Comparison of ENCODE assay signal across 29 cellular contexts in the genomic region with DNA sequence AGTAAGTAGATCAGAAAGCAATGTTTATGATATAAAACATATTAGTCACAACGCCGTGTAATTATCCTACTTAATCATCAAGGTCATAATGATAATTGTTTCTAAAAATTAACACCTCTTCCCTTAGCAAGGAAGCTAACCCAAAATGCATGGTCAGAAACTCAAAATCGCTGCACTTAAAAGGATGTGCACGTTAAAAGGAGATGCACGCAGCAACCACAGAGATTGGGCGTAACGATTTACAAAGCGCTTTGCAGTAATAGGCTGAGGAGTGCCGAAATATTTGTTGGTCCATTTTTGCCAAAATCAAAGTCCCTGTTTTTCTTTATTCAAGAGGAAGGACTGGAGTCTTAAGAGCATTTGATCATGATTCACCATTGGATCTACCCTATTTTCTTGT.
DNase-seq lines count a peak whose midpoint lies in the region; ATAC-seq and TF ChIP-seq lines count a peak whose summit lies in the region.
"Had no signal": no experiment of that assay in that cellular context is flagged by ENCODE, and none has a peak within 500 bp of the region (broad histone marks: within the 10 kb centered on the region; RNA-seq: fewer than 3 reads in every experiment).

No MANE protein-coding gene starts in this region.

- intact Hi-C loops in activated naive CD4-positive, alpha-beta T cell treated with anti-CD3 and anti-CD28 coated beads for 36 hours (cut with micrococcal nuclease), result loop anchor here (5.0 kb wide), 2 partner anchors 228 to 263 kb away; no protein-coding TSS in a partner anchor
- intact Hi-C loops in CD4-positive, alpha-beta T cell (cut with DNase I, micrococcal nuclease), result no loop called here

- no peaks in the 10 kb centered on the region for H3K36me3 ChIP-seq in osteoblast (ENCODE audit: insufficient read depth, low read length)
- H3K36me3 ChIP-seq: BLaER1 treated with 17β-estradiol and CSF1 and Interleukin-3, amounts not matched to agents 10 nM and 100 nM; HAP-1; SJCRH30 had no signal

- no peaks in the 10 kb centered on the region for H3K27me3 ChIP-seq in CD4-positive, alpha-beta T cell (ENCODE audit: control insufficient read depth, insufficient read depth, low read length)
- no peaks in the 10 kb centered on the region for H3K27me3 ChIP-seq in osteoblast (ENCODE audit: insufficient read depth, low read length)
- H3K27me3 ChIP-seq: BLaER1 treated with 17β-estradiol and CSF1 and Interleukin-3, amounts not matched to agents 10 nM and 100 nM; SJCRH30 had no signal

- no peaks in the 10 kb centered on the region for H3K36me3 Mint-ChIP-seq in activated naive CD4-positive, alpha-beta T cell treated with anti-CD3 and anti-CD28 coated beads for 36 hours (ENCODE audit: low read depth)
- H3K36me3 Mint-ChIP-seq in CD4-positive, alpha-beta T cell (ENCODE audit: low read depth), result no peaks in the 10 kb centered on the region
- H3K36me3 Mint-ChIP-seq in T-helper 17 cell (ENCODE audit: low read depth), result no peaks in the 10 kb centered on the region

- H3K4me2 ChIP-seq in osteoblast (ENCODE audit: insufficient read depth, low read length), result no peak overlapping the region
- H3K4me2 ChIP-seq: A549; BLaER1 treated with 17β-estradiol and CSF1 and Interleukin-3, amounts not matched to agents 10 nM and 100 nM; PC-9 had no signal

- peaks cover 32% of the 10 kb centered on the region for H3K4me1 Mint-ChIP-seq in activated naive CD4-positive, alpha-beta T cell treated with anti-CD3 and anti-CD28 coated beads for 36 hours (ENCODE audit: low read depth)
- H3K4me1 Mint-ChIP-seq in CD4-positive, alpha-beta T cell (ENCODE audit: low read depth), result peaks cover 49% of the 10 kb centered on the region
- H3K4me1 Mint-ChIP-seq in T-helper 17 cell, result peaks cover 8% of the 10 kb centered on the region

- no peak overlapping the region for H3K4me3 ChIP-seq in osteoblast (ENCODE audit: insufficient read depth, low read length)
- H3K4me3 ChIP-seq: A549; BLaER1 treated with 17β-estradiol and CSF1 and Interleukin-3, amounts not matched to agents 10 nM and 100 nM; GM12878; HAP-1; PC-9; SJCRH30 had no signal

- H3K9me3 ChIP-seq in CD4-positive, alpha-beta T cell (ENCODE audit: control insufficient read depth, low read length), result no peaks in the 10 kb centered on the region
- no peaks in the 10 kb centered on the region for H3K9me3 ChIP-seq in T-helper 17 cell (ENCODE audit: control insufficient read depth, low read length, poor library complexity, severe bottlenecking)
- H3K9me3 ChIP-seq in osteoblast (ENCODE audit: low read depth, low read length), result peaks cover 2% of the 10 kb centered on the region
- H3K9me3 ChIP-seq: A549; BLaER1 treated with 17β-estradiol and CSF1 and Interleukin-3, amounts not matched to agents 10 nM and 100 nM; HAP-1; SJCRH30 had no signal

- peak; percentile 45 for ATAC-seq in CD4-positive, alpha-beta T cell (ENCODE audit: poor library complexity)
- no peak for ATAC-seq in T-helper 17 cell
- no peak for ATAC-seq in HG03025 (IDR thresholded peaks at IDR 0.05; ENCODE audit: low FRiP score, unreplicated experiment)
- ATAC-seq: A549, GM12878, Right ventricle myocardium inferior had no signal

- TF ChIP-seq CTCF in CD4-positive, alpha-beta T cell (IDR thresholded peaks at IDR 0.05), result no peak
- no peak for TF ChIP-seq CTCF in osteoblast (IDR thresholded peaks at IDR 0.05; ENCODE audit: extremely low read depth, low read depth, low read length)

- no peak overlapping the region for H3K27ac ChIP-seq in CD4-positive, alpha-beta T cell (ENCODE audit: low read depth, low read length)
- H3K27ac ChIP-seq in osteoblast (ENCODE audit: low read depth, low read length), result no peak overlapping the region
- H3K27ac ChIP-seq: A549; BLaER1 treated with 17β-estradiol and CSF1 and Interleukin-3, amounts not matched to agents 10 nM and 100 nM; PC-9; SJCRH30 had no signal

- CTCF ChIA-PET in activated naive CD4-positive, alpha-beta T cell treated with anti-CD3 and anti-CD28 coated beads for 36 hours (lab: Charles Lee), result interaction anchor here (0.6 to 0.7 kb wide), 2 partner anchors 109 to 754 kb away, joined by 3 to 7 read pairs; no protein-coding TSS in a partner anchor
- CTCF ChIA-PET in CD4-positive, alpha-beta T cell (lab: Charles Lee), result no interaction called here

- peak overlapping the region; percentile 34 for H3K4me3 Mint-ChIP-seq in activated naive CD4-positive, alpha-beta T cell treated with anti-CD3 and anti-CD28 coated beads for 36 hours
- H3K4me3 Mint-ChIP-seq in CD4-positive, alpha-beta T cell, result peak overlapping the region; percentile 32
- no peak overlapping the region for H3K4me3 Mint-ChIP-seq in T-helper 17 cell
- H3K4me3 Mint-ChIP-seq: HFFc6 had no signal

- no peaks in the 10 kb centered on the region for H3K27me3 Mint-ChIP-seq in activated naive CD4-positive, alpha-beta T cell treated with anti-CD3 and anti-CD28 coated beads for 36 hours (ENCODE audit: low read depth)
- no peaks in the 10 kb centered on the region for H3K27me3 Mint-ChIP-seq in CD4-positive, alpha-beta T cell
- H3K27me3 Mint-ChIP-seq in T-helper 17 cell, result peaks cover 4% of the 10 kb centered on the region

- no peaks in the 10 kb centered on the region for H3K79me2 ChIP-seq in osteoblast (ENCODE audit: insufficient read depth, low read length)

- POLR2A ChIA-PET in CD4-positive, alpha-beta T cell (lab: Charles Lee), result interaction anchor here (0.6 to 1.6 kb wide), 2 partner anchors 94 to 104 kb away, joined by 4 to 7 read pairs; no protein-coding TSS in a partner anchor

- peak; percentile 51 for DNase-seq in activated naive CD4-positive, alpha-beta T cell treated with anti-CD3 and anti-CD28 coated beads for 36 hours
- DNase-seq in activated naive CD4-positive, alpha-beta T cell treated with Interleukin-2 at 50 U/mL for 16 hours, result no peak
- peak in 1 of 10 experiments; percentile 8 for DNase-seq in CD4-positive, alpha-beta T cell
- no peak for DNase-seq in T-helper 17 cell
- peak; percentile 49 for DNase-seq in osteoblast (ENCODE audit: insufficient read length, low spot score, missing footprints)
- no peak for DNase-seq in NCI-H524 treated with DMSO at 0.1 percent for 48 hours (lab: John Stamatoyannopoulos, UW)
- DNase-seq: AML-193; DMS 273 treated with DMSO at 0.1 percent for 48 hours; DMS79; EL; GDM1; GOT3; HFFc6; KBM-7; MV-4-11; NCI-H1105; NCI-H1436 treated with DMSO at 0.1 percent for 48 hours; NCI-H187 treated with DMSO at 0.1 percent for 48 hours; NCI-H82; NK-92 treated with Interleukin-12 subunit alpha and Interleukin-12 subunit beta, amount 100 ng/mL, for 24 hours; PC-9; SJCRH30 had no signal

- H2AFZ ChIP-seq in osteoblast (ENCODE audit: low read length), result no peak overlapping the region
- H2AFZ ChIP-seq: PC-9 had no signal

- H3K9me3 Mint-ChIP-seq in activated naive CD4-positive, alpha-beta T cell treated with anti-CD3 and anti-CD28 coated beads for 36 hours, result no peaks in the 10 kb centered on the region
- peaks cover 4% of the 10 kb centered on the region for H3K9me3 Mint-ChIP-seq in CD4-positive, alpha-beta T cell
- H3K9me3 Mint-ChIP-seq: CD8-positive, alpha-beta memory T cell had no signal

- no peaks in the 10 kb centered on the region for H4K20me1 ChIP-seq in osteoblast (ENCODE audit: insufficient read depth, low read length)
- H4K20me1 ChIP-seq: BLaER1 treated with 17β-estradiol and CSF1 and Interleukin-3, amounts not matched to agents 10 nM and 100 nM had no signal

- no peaks in the 10 kb centered on the region for H3K4me1 ChIP-seq in osteoblast (ENCODE audit: insufficient read depth, low read length)
- H3K4me1 ChIP-seq: A549, HAP-1, SJCRH30 had no signal

- H3K27ac Mint-ChIP-seq in activated naive CD4-positive, alpha-beta T cell treated with anti-CD3 and anti-CD28 coated beads for 36 hours, result no peak overlapping the region
- H3K27ac Mint-ChIP-seq in CD4-positive, alpha-beta T cell, result no peak overlapping the region
- H3K27ac Mint-ChIP-seq in T-helper 17 cell, result peak overlapping the region; percentile 2
- H3K27ac Mint-ChIP-seq: CD8-positive, alpha-beta memory T cell; HFFc6 had no signal

Comparison
In these comparisons a context has a peak if more than half of its experiments do, and no peak if none do; other contexts are left out.
1. DNase-seq: peak in activated naive CD4-positive, alpha-beta T cell treated with anti-CD3 and anti-CD28 coated beads for 36 hours (single experiment) and osteoblast (single experiment); none in activated naive CD4-positive, alpha-beta T cell treated with Interleukin-2 at 50 U/mL for 16 hours (single experiment), T-helper 17 cell (0 of 3) and NCI-H524 treated with DMSO at 0.1 percent for 48 hours (single experiment).